8 cellular contexts compared by ENCODE assay signal in genomic region chr20:33730946-33731692, GRCh38. TPM values are rescaled to one million over a fixed set of nuclear protein-coding genes. Genes with fewer than 3 reads are reported as not detected.
A peak's percentile ranks its signal among the peaks of the same experiment; 100 is the strongest.
DNase-seq lines count a peak whose midpoint lies in the region; ATAC-seq and TF ChIP-seq lines count a peak whose summit lies in the region.

No MANE protein-coding gene starts in this region.

- no peaks in the 10 kb centered on the region for H3K9me3 Mint-ChIP-seq in CD4-positive, alpha-beta T cell
- peaks cover 1% of the 10 kb centered on the region for H3K9me3 Mint-ChIP-seq in osteocyte (ENCODE audit: unreplicated experiment)

- POLR2A ChIA-PET in CD4-positive, alpha-beta T cell (lab: Charles Lee): interaction anchor here (1.4 to 3.6 kb wide), 9 partner anchors 11 to 330 kb away, joined by 3 to 53 read pairs (median 15); partner anchors contain the start of genes ACTL10, C20orf144, CBFA2T2 and CDK5RAP1

- no peak for DNase-seq in CD4-positive, alpha-beta T cell
- DNase-seq in Peyer's patch (no peak), epithelial cell of proximal tubule (ENCODE audit: low read depth) (no peak), osteocyte (ENCODE audit: extremely low spot score, unreplicated experiment) (no peak), LoVo (ENCODE audit: low spot score) (no peak), AG08396 (ENCODE audit: low spot score) (no peak)

- H3K27ac ChIP-seq in CD4-positive, alpha-beta T cell (ENCODE audit: low read depth, low read length): peak overlapping the region; percentile 35
- peak overlapping the region; percentile 92 to 100 (median 94) for H3K27ac ChIP-seq in Peyer's patch

- H3K4me1 ChIP-seq in Peyer's patch: peaks cover 0 to 22% (median 14%) of the 10 kb centered on the region in 4 donors

- no peaks in the 10 kb centered on the region for H3K27me3 Mint-ChIP-seq in CD4-positive, alpha-beta T cell
- no peaks in the 10 kb centered on the region for H3K27me3 Mint-ChIP-seq in osteocyte (ENCODE audit: unreplicated experiment)

- H3K4me3 ChIP-seq in Peyer's patch: peak overlapping the region; percentile 55 to 74 (median 60)
- H3K4me3 ChIP-seq in epithelial cell of proximal tubule (ENCODE audit: low read depth, low read length): peak overlapping the region; percentile 61

- H3K4me3 Mint-ChIP-seq in CD4-positive, alpha-beta T cell: peak overlapping the region; percentile 91
- peak overlapping the region; percentile 76 for H3K4me3 Mint-ChIP-seq in osteocyte (ENCODE audit: unreplicated experiment)

- CTCF ChIA-PET in CD4-positive, alpha-beta T cell (lab: Charles Lee): interaction anchor here (0.5 to 2.5 kb wide), 2 partner anchors 12 to 36 kb away, joined by 6 to 19 read pairs; partner anchors contain the start of gene PXMP4

- ATAC-seq in CD4-positive, alpha-beta T cell (ENCODE audit: poor library complexity): no peak
- ATAC-seq in GM18520 (IDR thresholded peaks at IDR 0.05; ENCODE audit: unreplicated experiment): no peak
- ATAC-seq in HG02970 (IDR thresholded peaks at IDR 0.05; ENCODE audit: low FRiP score, unreplicated experiment): no peak

- no peak for TF ChIP-seq POLR2A in Peyer's patch (IDR thresholded peaks at IDR 0.05)

- no peaks in the 10 kb centered on the region for H3K9me3 ChIP-seq in CD4-positive, alpha-beta T cell (ENCODE audit: control insufficient read depth, low read length)
- H3K9me3 ChIP-seq in Peyer's patch: no peaks in the 10 kb centered on the region

- H3K27ac Mint-ChIP-seq in CD4-positive, alpha-beta T cell: peak overlapping the region; percentile 96
- peak overlapping the region; percentile 96 for H3K27ac Mint-ChIP-seq in osteocyte (ENCODE audit: unreplicated experiment)

- H3K4me1 Mint-ChIP-seq in CD4-positive, alpha-beta T cell (ENCODE audit: low read depth): peaks cover 22% of the 10 kb centered on the region
- H3K4me1 Mint-ChIP-seq in osteocyte (ENCODE audit: unreplicated experiment): peaks cover 27% of the 10 kb centered on the region

- intact Hi-C loops in CD4-positive, alpha-beta T cell (cut with DNase I, micrococcal nuclease): loop anchor here (2.0 to 10.0 kb wide), 7 partner anchors 46 to 631 kb away; partner anchors contain the start of genes ACTL10 (in 1 of the 2), C20orf144 (in 1 of the 2), EIF2S2 (in 1 of the 2) and ITCH (in 1 of the 2)

- no peaks in the 10 kb centered on the region for H3K27me3 ChIP-seq in CD4-positive, alpha-beta T cell (ENCODE audit: control insufficient read depth, insufficient read depth, low read length)
- no peaks in the 10 kb centered on the region for H3K27me3 ChIP-seq in Peyer's patch

- no peaks in the 10 kb centered on the region for H3K36me3 ChIP-seq in Peyer's patch

- no peak for TF ChIP-seq CTCF in CD4-positive, alpha-beta T cell (IDR thresholded peaks at IDR 0.05)
- no peak for TF ChIP-seq CTCF in Peyer's patch (IDR thresholded peaks at IDR 0.05)
- TF ChIP-seq CTCF in epithelial cell of proximal tubule (conservative IDR thresholded peaks at IDR 0.05; ENCODE audit: low read depth, low read length): no peak
- no peak for TF ChIP-seq CTCF in osteocyte (IDR thresholded peaks at IDR 0.05)

- peaks cover 13% of the 10 kb centered on the region for H3K36me3 Mint-ChIP-seq in CD4-positive, alpha-beta T cell (ENCODE audit: low read depth)
- H3K36me3 Mint-ChIP-seq in osteocyte (ENCODE audit: unreplicated experiment): peaks cover 2% of the 10 kb centered on the region

RNA-seq across cellular contexts. Expression of gene ZNF341, which starts 0.7 kb away (rescaled TPM):
- total RNA-seq in CD4-positive, alpha-beta T cell: 1 to 10 TPM; 2.1 to 2.7 TPM
- total RNA-seq in Peyer's patch: 10 to 100 TPM in 1 of 4 donors, 1 to 10 TPM in 3; 2.5 to 13.5 (median 3.6) TPM
- 2.1 and 2.5 TPM in 2 replicates for total RNA-seq in epithelial cell of proximal tubule
- total RNA-seq in osteocyte: 2.6 and 3.4 TPM in 2 replicates

RNA-seq across cellular contexts. Expression of gene PXMP4, which starts 11.0 kb away (rescaled TPM):
- total RNA-seq in CD4-positive, alpha-beta T cell: 1 to 10 TPM; 3.6 to 4.1 TPM
- total RNA-seq in Peyer's patch (10 to 100 TPM in 2 of 4 donors, 1 to 10 TPM in 1, under 1 TPM in 1; 0.83 to 15.3 (median 8.1) TPM), epithelial cell of proximal tubule (2.1 and 2.5 TPM in 2 replicates), osteocyte (2.1 and 3.4 TPM in 2 replicates)

RNA-seq across cellular contexts. Expression of gene E2F1, which starts 44.9 kb away (rescaled TPM):
- 1 to 10 TPM; 1.2 to 1.6 TPM for total RNA-seq in CD4-positive, alpha-beta T cell
- total RNA-seq in Peyer's patch (10 to 100 TPM in 1 of 4 donors, 1 to 10 TPM in 3; 2.1 to 32.2 (median 4.9) TPM), epithelial cell of proximal tubule (17.1 and 35.0 TPM in 2 replicates), osteocyte (5.6 and 6.3 TPM in 2 replicates)

RNA-seq across cellular contexts. Expression of gene NECAB3, which starts 56.9 kb away (rescaled TPM):
- total RNA-seq in CD4-positive, alpha-beta T cell: 1 to 10 TPM; 8.7 to 9.2 TPM
- total RNA-seq in Peyer's patch (100 to 1,000 TPM in 3 of 4 donors, 10 to 100 TPM in 1; 77.1 to 146 (median 110) TPM), epithelial cell of proximal tubule (13.2 and 26.9 TPM in 2 replicates), osteocyte (29.1 and 30.0 TPM in 2 replicates)
